ENCODE assay signal across 9 cellular contexts in the genomic region with DNA sequence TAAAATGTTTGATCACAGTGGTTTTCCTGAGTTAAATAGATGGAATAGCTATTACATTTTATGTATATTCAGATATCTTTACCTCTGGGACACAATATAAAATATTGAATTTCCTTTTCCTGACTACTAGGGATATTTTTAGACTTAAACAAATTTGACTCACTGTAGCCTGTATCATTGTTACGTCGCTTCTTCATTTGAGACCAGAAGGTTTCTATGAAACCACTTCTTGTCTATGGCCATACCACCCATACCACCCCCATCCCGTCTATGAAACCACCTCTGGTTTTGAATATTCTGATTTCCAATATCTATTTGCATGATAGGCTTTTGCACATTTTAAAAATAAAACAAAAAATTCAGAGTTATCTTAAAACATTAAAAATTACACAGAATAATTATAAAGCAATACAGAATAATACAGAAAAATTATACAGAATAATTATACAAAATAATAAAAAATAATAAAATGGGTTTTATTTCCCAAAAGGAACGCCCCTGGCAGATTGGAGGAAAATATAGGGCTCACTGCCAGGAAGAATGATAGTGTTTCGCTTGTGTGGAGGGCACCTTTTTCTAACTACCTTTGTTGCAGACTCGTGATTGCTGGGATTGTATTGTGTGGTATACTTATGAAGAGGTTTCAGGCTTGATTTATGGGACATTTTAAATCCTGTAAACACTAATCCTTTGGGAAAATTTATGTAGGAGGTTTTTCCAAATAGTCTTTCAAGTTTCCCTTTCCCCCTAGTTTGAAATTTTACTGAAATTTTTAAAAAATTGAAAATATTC. TPM values are rescaled to one million over a fixed set of nuclear protein-coding genes. Genes with fewer than 3 reads are reported as not detected.
A peak's percentile ranks its signal among the peaks of the same experiment; 100 is the strongest.
DNase-seq lines count a peak whose midpoint lies in the region; ATAC-seq lines count a peak whose summit lies in the region.
"Had no signal": no experiment of that assay in that cellular context is flagged by ENCODE, and none has a peak within 500 bp of the region (broad histone marks: within the 10 kb centered on the region; RNA-seq: fewer than 3 reads in every experiment).

No MANE protein-coding gene starts in this region.

- no peaks in the 10 kb centered on the region for H3K36me3 Mint-ChIP-seq in activated naive CD8-positive, alpha-beta T cell
- peaks cover 7% of the 10 kb centered on the region for H3K36me3 Mint-ChIP-seq in activated naive CD8-positive, alpha-beta T cell treated with anti-CD3 and anti-CD28 coated beads, Interleukin-2, amount 50 U/mL, for 24 hours (ENCODE audit: low read depth)
- peaks cover 9 to 15% of the 10 kb centered on the region in 2 donors for H3K36me3 Mint-ChIP-seq in stimulated activated naive B cell treated with anti-CD40 and anti-IgM and Interleukin-4, amounts not matched to agents 10 μg/mL and 1 μg/mL and 100 μg/mL, for 72 hours

- DNase-seq in activated naive CD8-positive, alpha-beta T cell treated with anti-CD3 and anti-CD28 coated beads, Interleukin-2, amount 50 U/mL, for 24 hours: no peak
- DNase-seq in MV-4-11 (lab: John Stamatoyannopoulos, UW): peak; percentile 49
- no peak for DNase-seq in stimulated activated naive B cell treated with anti-CD40 and anti-IgM and Interleukin-4, amounts not matched to agents 10 μg/mL and 1 μg/mL and 100 μg/mL, for 72 hours
- no peak for DNase-seq in aorta
- DNase-seq in AG08396 (ENCODE audit: low spot score): no peak
- DNase-seq: activated naive CD4-positive, alpha-beta T cell treated with anti-CD3 and anti-CD28 coated beads, Interleukin-2, amount 50 U/mL, for 16 hours had no signal

- H3K27me3 Mint-ChIP-seq in activated naive CD8-positive, alpha-beta T cell: no peaks in the 10 kb centered on the region
- no peaks in the 10 kb centered on the region for H3K27me3 Mint-ChIP-seq in activated naive CD8-positive, alpha-beta T cell treated with anti-CD3 and anti-CD28 coated beads, Interleukin-2, amount 50 U/mL, for 24 hours
- no peaks in the 10 kb centered on the region for H3K27me3 Mint-ChIP-seq in stimulated activated naive B cell treated with anti-CD40 and anti-IgM and Interleukin-4, amounts not matched to agents 10 μg/mL and 1 μg/mL and 100 μg/mL, for 72 hours

- peak overlapping the region; percentile 64 for H3K4me3 Mint-ChIP-seq in activated naive CD8-positive, alpha-beta T cell
- no peak overlapping the region for H3K4me3 Mint-ChIP-seq in activated naive CD8-positive, alpha-beta T cell treated with anti-CD3 and anti-CD28 coated beads, Interleukin-2, amount 50 U/mL, for 24 hours
- peak overlapping the region; percentile 21 to 22 for H3K4me3 Mint-ChIP-seq in stimulated activated naive B cell treated with anti-CD40 and anti-IgM and Interleukin-4, amounts not matched to agents 10 μg/mL and 1 μg/mL and 100 μg/mL, for 72 hours

- H3K4me1 Mint-ChIP-seq in activated naive CD8-positive, alpha-beta T cell (ENCODE audit: low read depth): peaks cover 43% of the 10 kb centered on the region
- peaks cover 47% of the 10 kb centered on the region for H3K4me1 Mint-ChIP-seq in activated naive CD8-positive, alpha-beta T cell treated with anti-CD3 and anti-CD28 coated beads, Interleukin-2, amount 50 U/mL, for 24 hours
- peaks cover 14 to 39% of the 10 kb centered on the region in 2 donors for H3K4me1 Mint-ChIP-seq in stimulated activated naive B cell treated with anti-CD40 and anti-IgM and Interleukin-4, amounts not matched to agents 10 μg/mL and 1 μg/mL and 100 μg/mL, for 72 hours

- H3K36me3 ChIP-seq in aorta (ENCODE audit: control insufficient read depth in 1 of 2, insufficient read depth in 2 of 2, low read length in 1 of 2): no peaks in the 10 kb centered on the region

- no peak overlapping the region for H3K27ac Mint-ChIP-seq in activated naive CD8-positive, alpha-beta T cell
- no peak overlapping the region for H3K27ac Mint-ChIP-seq in activated naive CD8-positive, alpha-beta T cell treated with anti-CD3 and anti-CD28 coated beads, Interleukin-2, amount 50 U/mL, for 24 hours
- H3K27ac Mint-ChIP-seq in stimulated activated naive B cell treated with anti-CD40 and anti-IgM and Interleukin-4, amounts not matched to agents 10 μg/mL and 1 μg/mL and 100 μg/mL, for 72 hours: no peak overlapping the region

- ATAC-seq in activated naive CD8-positive, alpha-beta T cell treated with anti-CD3 and anti-CD28 coated beads, Interleukin-2, amount 50 U/mL, for 24 hours: no peak
- ATAC-seq in stimulated activated naive B cell treated with anti-CD40 and anti-IgM and Interleukin-4, amounts not matched to agents 10 μg/mL and 1 μg/mL and 100 μg/mL, for 72 hours (replicated peaks): peak; percentile 26 to 28
- no peak for ATAC-seq in GM19351 (IDR thresholded peaks at IDR 0.05; ENCODE audit: unreplicated experiment)
- no peak for ATAC-seq in aorta (ENCODE audit: low FRiP score)

- H3K4me1 ChIP-seq in aorta (ENCODE audit: control insufficient read depth in 1 of 2, insufficient read depth in 2 of 2, low read length in 2 of 2): peaks cover 0 to 1% of the 10 kb centered on the region in 2 donors

- peak overlapping the region; percentile 19 for H3K27ac ChIP-seq in cingulate gyrus (ENCODE audit: low read depth, low read length)
- no peak overlapping the region for H3K27ac ChIP-seq in aorta (ENCODE audit: low read depth in 1 of 2, low read length in 2 of 2)

- no peaks in the 10 kb centered on the region for H3K27me3 ChIP-seq in aorta (ENCODE audit: control insufficient read depth in 1 of 2, insufficient read depth in 2 of 2, low read length in 1 of 2)

- H3K4me3 ChIP-seq in aorta (ENCODE audit: low read length in 2 of 2): no peak overlapping the region

- no peaks in the 10 kb centered on the region for H3K9me3 Mint-ChIP-seq in activated naive CD8-positive, alpha-beta T cell (ENCODE audit: low read depth)
- no peaks in the 10 kb centered on the region for H3K9me3 Mint-ChIP-seq in activated naive CD8-positive, alpha-beta T cell treated with anti-CD3 and anti-CD28 coated beads, Interleukin-2, amount 50 U/mL, for 24 hours
- H3K9me3 Mint-ChIP-seq in stimulated activated naive B cell treated with anti-CD40 and anti-IgM and Interleukin-4, amounts not matched to agents 10 μg/mL and 1 μg/mL and 100 μg/mL, for 72 hours: no peaks in the 10 kb centered on the region

- H3K9me3 ChIP-seq in aorta (ENCODE audit: control insufficient read depth, low read length): no peaks in the 10 kb centered on the region

- intact Hi-C loops in aorta (cut with DNase I): no loop called here

- WGBS in aorta, 2 donors: 18 to 20% methylated on average over 6 of the region's 6 CpGs

RNA-seq across cellular contexts. Expression of gene SPEN, which starts 4.7 kb away (rescaled TPM):
- total RNA-seq in aorta: 100 to 1,000 TPM in 1 of 2 donors, 10 to 100 TPM in 1; 76.9 to 102 TPM
- polyA plus RNA-seq in aorta: 10 to 100 TPM; 19.8 to 26.4 TPM

RNA-seq across cellular contexts. Expression of gene UQCRHL, which starts 44.8 kb away (rescaled TPM):
- 1 to 10 TPM; 1.2 to 1.3 TPM for total RNA-seq in aorta
- 1 to 10 TPM; 1.3 to 4.6 TPM for polyA plus RNA-seq in aorta

Comparison
In these comparisons a context has a peak if more than half of its experiments do, and no peak if none do; other contexts are left out.
1. ATAC-seq: peak in stimulated activated naive B cell treated with anti-CD40 and anti-IgM and Interleukin-4, amounts not matched to agents 10 μg/mL and 1 μg/mL and 100 μg/mL, for 72 hours (2 of 2); none in activated naive CD8-positive, alpha-beta T cell treated with anti-CD3 and anti-CD28 coated beads, Interleukin-2, amount 50 U/mL, for 24 hours (single experiment), GM19351 (single experiment) and aorta (single experiment).